ENCODE assay signal across 19 cellular contexts in the genomic region with DNA sequence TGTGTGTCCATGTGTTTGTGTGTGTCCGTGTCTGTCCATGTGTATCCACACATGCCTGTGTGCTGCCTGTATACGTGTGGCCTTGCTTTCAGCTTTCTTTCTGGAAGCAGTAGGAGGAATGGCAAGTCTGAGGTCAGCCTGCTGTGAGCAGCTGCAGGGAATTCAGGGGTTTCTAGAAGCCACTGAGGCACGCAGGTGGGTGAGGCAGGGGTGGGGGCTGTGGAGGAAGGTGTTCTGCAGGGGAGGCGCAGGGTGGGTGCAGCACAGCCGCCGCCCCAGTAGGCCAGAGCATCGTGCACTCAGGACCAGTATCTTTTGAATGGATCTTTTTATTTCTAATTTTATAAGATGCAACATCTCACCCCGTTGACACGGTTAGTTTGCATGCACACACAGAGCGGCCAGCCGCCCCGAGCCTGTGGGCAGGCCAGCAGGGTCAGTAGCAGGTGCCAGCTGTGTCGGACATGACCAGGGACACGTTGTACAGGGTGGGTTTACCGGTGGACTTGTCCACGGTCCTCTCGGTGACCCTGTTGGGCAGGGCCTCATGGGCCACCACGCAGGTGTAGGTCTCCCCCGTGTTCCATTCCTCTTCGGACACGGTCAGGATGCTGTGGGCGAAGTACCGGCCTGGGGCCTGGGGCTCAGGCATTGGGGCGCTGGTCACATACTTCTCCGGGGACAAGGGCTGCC.
A peak's percentile ranks its signal among the peaks of the same experiment; 100 is the strongest.
DNase-seq lines count a peak whose midpoint lies in the region; ATAC-seq and TF ChIP-seq lines count a peak whose summit lies in the region.
"Had no signal": no experiment of that assay in that cellular context is flagged by ENCODE, and none has a peak within 500 bp of the region (broad histone marks: within the 10 kb centered on the region; RNA-seq: fewer than 3 reads in every experiment).

No MANE protein-coding gene starts in this region.

- WGBS in heart right ventricle, 2 donors = 84 to 92% methylated on average over 25 of the region's 25 CpGs
- 89% methylated on average over 17 to 25 of the region's 25 CpGs for WGBS in testis, 2 donors

- H2AFZ ChIP-seq in OCI-LY1 (ENCODE audit: low read length) = no peak overlapping the region

- H3K36me3 ChIP-seq in left ventricle myocardium inferior (no peaks in the 10 kb centered on the region), heart right ventricle (no peaks in the 10 kb centered on the region), OCI-LY1 (ENCODE audit: insufficient read depth, low read length) (peaks cover 61% of the 10 kb centered on the region), testis (ENCODE audit: low read depth, missing control alignments) (no peaks in the 10 kb centered on the region)
- H3K36me3 ChIP-seq: adrenal gland, neutrophil had no signal

- H3K79me2 ChIP-seq in OCI-LY1 (ENCODE audit: insufficient read depth, low read length) = no peaks in the 10 kb centered on the region; the same call in 1 of the 2 replicates

- H3K4me3 ChIP-seq in left ventricle myocardium inferior = no peak overlapping the region
- H3K4me3 ChIP-seq in heart right ventricle = no peak overlapping the region
- H3K4me3 ChIP-seq in OCI-LY1 (ENCODE audit: low read depth, low read length, poor library complexity, severe bottlenecking) = peak overlapping the region; percentile 77
- peak overlapping the region; percentile 15; the same call in 1 of the 2 replicates for H3K4me3 ChIP-seq in iPS-18c (ENCODE audit: insufficient read depth, low read depth, low read length)
- no peak overlapping the region for H3K4me3 ChIP-seq in testis
- H3K4me3 ChIP-seq: adrenal gland, dorsolateral prefrontal cortex had no signal

- H3K27ac ChIP-seq in left ventricle myocardium inferior (replicated peaks) (no peak overlapping the region), heart right ventricle (no peak overlapping the region), OCI-LY1 (ENCODE audit: low read depth, low read length, poor library complexity, severe bottlenecking) (peak overlapping the region; percentile 100), testis (no peak overlapping the region)
- H3K27ac ChIP-seq: adrenal gland, dorsolateral prefrontal cortex, neutrophil had no signal

- H3K9ac ChIP-seq in OCI-LY1 (ENCODE audit: low read length) = peak overlapping the region; percentile 97; the same call in 1 of the 2 replicates

- TF ChIP-seq POLR2A in testis (IDR thresholded peaks at IDR 0.05) = no peak

- TF ChIP-seq CTCF in left ventricle myocardium inferior (IDR thresholded peaks at IDR 0.05; ENCODE audit: borderline replicate concordance) (no peak), heart right ventricle (IDR thresholded peaks at IDR 0.05) (no peak), OCI-LY1 (IDR thresholded peaks at IDR 0.05; ENCODE audit: low read length) (no peak), testis (IDR thresholded peaks at IDR 0.05) (no peak)

- intact Hi-C loops in left ventricle myocardium inferior (cut with micrococcal nuclease) (no loop called here), heart right ventricle (cut with DNase I) (no loop called here), testis (cut with DNase I; ENCODE audit: low total_unique reads) (no loop called here)

- no peaks in the 10 kb centered on the region for H4K20me1 ChIP-seq in OCI-LY1 (ENCODE audit: insufficient read depth, low read length)

- H3K9me3 ChIP-seq in left ventricle myocardium inferior (replicated peaks) (no peaks in the 10 kb centered on the region), heart right ventricle (no peaks in the 10 kb centered on the region), OCI-LY1 (ENCODE audit: low read length) (no peaks in the 10 kb centered on the region), iPS-18c (ENCODE audit: control insufficient read depth, insufficient read depth, low read length) (peaks cover 73% of the 10 kb centered on the region), testis (no peaks in the 10 kb centered on the region)
- H3K9me3 ChIP-seq: adrenal gland, neutrophil had no signal

- peaks cover 24% of the 10 kb centered on the region for H3F3A ChIP-seq in OCI-LY1 (ENCODE audit: insufficient read depth, low read length)

- no peak for ATAC-seq in heart right ventricle
- ATAC-seq in GM21526 (IDR thresholded peaks at IDR 0.05; ENCODE audit: low FRiP score, unreplicated experiment) = no peak
- no peak for ATAC-seq in activated CD4-positive, CD25-positive, alpha-beta regulatory T cell treated with anti-CD3 and anti-CD28 coated beads, Interleukin-2, amount 50 U/mL, for 24 hours
- ATAC-seq: esophagus mucosa; left lobe of liver; Right ventricle myocardium inferior; stimulated activated effector memory CD8-positive, alpha-beta T cell treated with anti-CD3 and anti-CD28 coated beads, Interleukin-12 subunit alpha, Interleukin-12 subunit beta, amount 100 ng/mL, for 72 hours had no signal

- DNase-seq in left ventricle myocardium inferior (peak; percentile 5), heart right ventricle (no peak), testis (peak; percentile 10), HuH-7 (ENCODE audit: low spot score) (no peak)
- DNase-seq: activated effector memory CD4-positive, alpha-beta T cell treated with anti-CD3 and anti-CD28 coated beads, Interleukin-2, amount 50 U/mL, for 16 hours; NCI-H1092; NCI-H2081; stimulated activated CD4-positive, alpha-beta T cell treated with anti-CD3 and anti-CD28 coated beads, Interleukin-15, amount 100 ng/mL, for 24 hours had no signal

- H3K4me1 ChIP-seq in left ventricle myocardium inferior (no peaks in the 10 kb centered on the region), heart right ventricle (no peaks in the 10 kb centered on the region), OCI-LY1 (ENCODE audit: insufficient read depth, low read length, severe bottlenecking) (peaks cover 57% of the 10 kb centered on the region), testis (no peaks in the 10 kb centered on the region)
- H3K4me1 ChIP-seq: adrenal gland had no signal

- H3K9me2 ChIP-seq in OCI-LY1 (ENCODE audit: low read depth, low read length) = no peaks in the 10 kb centered on the region

- H3K4me2 ChIP-seq in OCI-LY1 (ENCODE audit: low read length) = peak overlapping the region; percentile 94; the same call in 1 of the 2 replicates

- H3K27me3 ChIP-seq in left ventricle myocardium inferior (ENCODE audit: low read depth) (peaks cover 10% of the 10 kb centered on the region), heart right ventricle (peaks cover 0 to 4% (median 0%) of the 10 kb centered on the region in 7 donors), OCI-LY1 (ENCODE audit: insufficient read depth, low read length) (no peaks in the 10 kb centered on the region), testis (no peaks in the 10 kb centered on the region)
- H3K27me3 ChIP-seq: adrenal gland had no signal

Comparison
In these comparisons a context has a peak if more than half of its experiments do, and no peak if none do; other contexts are left out.
1. DNase-seq: peak in left ventricle myocardium inferior (single experiment) and testis (single experiment); none in heart right ventricle (0 of 2) and HuH-7 (single experiment).
2. H3K4me3 ChIP-seq: peak in OCI-LY1 (single experiment) and iPS-18c (single experiment); none in left ventricle myocardium inferior (single experiment), heart right ventricle (0 of 10) and testis (0 of 2).